9 cellular contexts compared by ENCODE assay signal in the genomic region with DNA sequence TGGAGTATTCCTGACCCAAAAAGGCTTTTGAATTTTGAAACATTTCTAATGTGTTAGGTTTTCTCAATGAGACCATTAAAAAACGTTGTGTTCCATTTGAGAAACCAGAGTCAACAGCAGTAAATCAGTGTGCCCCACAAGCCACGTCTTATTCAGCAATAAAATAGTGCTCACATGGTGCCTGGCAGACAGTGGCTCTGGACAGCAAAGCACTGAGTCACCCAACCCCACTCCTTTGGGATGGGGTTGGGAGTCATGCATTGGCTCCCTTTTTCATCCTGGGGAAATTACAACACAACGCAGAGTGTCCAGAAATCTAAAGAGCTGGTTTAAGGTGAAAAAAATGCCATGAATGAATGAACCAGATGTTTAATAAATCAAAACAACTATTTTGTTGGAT. TPM values are rescaled to one million over a fixed set of nuclear protein-coding genes. Genes with fewer than 3 reads are reported as not detected.
DNase-seq lines count a peak whose midpoint lies in the region; ATAC-seq and TF ChIP-seq lines count a peak whose summit lies in the region.
"Had no signal": no experiment of that assay in that cellular context is flagged by ENCODE, and none has a peak within 500 bp of the region (broad histone marks: within the 10 kb centered on the region; RNA-seq: fewer than 3 reads in every experiment).

No MANE protein-coding gene starts in this region.

- intact Hi-C loops in Right ventricle myocardium superior (cut with DNase I) (no loop called here), cardiac septum (cut with DNase I) (no loop called here), lower lobe of right lung (cut with DNase I) (no loop called here)

- peaks cover 2% of the 10 kb centered on the region for H3K27me3 Mint-ChIP-seq in activated CD8-positive, alpha-beta T cell treated with anti-CD3 and anti-CD28 coated beads, Interleukin-2, amount 10 ng/mL, durations not matched to agents 7 days and 5 days (ENCODE audit: low read depth)

- H3K36me3 ChIP-seq in lower lobe of right lung, result peaks cover 7% of the 10 kb centered on the region

- no peaks in the 10 kb centered on the region for H3K36me3 Mint-ChIP-seq in activated CD8-positive, alpha-beta T cell treated with anti-CD3 and anti-CD28 coated beads, Interleukin-2, amount 10 ng/mL, durations not matched to agents 7 days and 5 days (ENCODE audit: low read depth)

- DNase-seq in Right ventricle myocardium superior (peak; percentile 52), cardiac septum (ENCODE audit: low spot score) (no peak), choroid plexus epithelial cell (ENCODE audit: low read depth) (peak; percentile 62), lower lobe of right lung (no peak), NCI-H1694 (lab: John Stamatoyannopoulos, UW) (no peak)
- DNase-seq in activated CD8-positive, alpha-beta T cell treated with anti-CD3 and anti-CD28 coated beads, Interleukin-2, amount 10 ng/mL, durations not matched to agents 7 days and 5 days, result no peak
- DNase-seq in activated CD4-positive, CD25-positive, alpha-beta regulatory T cell (lab: John Stamatoyannopoulos, UW), result no peak
- DNase-seq in stimulated activated CD4-positive, alpha-beta T cell treated with anti-CD3 and anti-CD28 coated beads, Interleukin-4, amount 100 ng/mL, for 4 hours, result no peak

- peaks cover 14% of the 10 kb centered on the region for H3K4me1 Mint-ChIP-seq in activated CD8-positive, alpha-beta T cell treated with anti-CD3 and anti-CD28 coated beads, Interleukin-2, amount 10 ng/mL, durations not matched to agents 7 days and 5 days (ENCODE audit: low read depth)

- no peak overlapping the region for H3K4me3 Mint-ChIP-seq in activated CD8-positive, alpha-beta T cell treated with anti-CD3 and anti-CD28 coated beads, Interleukin-2, amount 10 ng/mL, durations not matched to agents 7 days and 5 days
- H3K4me3 Mint-ChIP-seq: dendritic cell treated with granulocyte-macrophage colony-stimulating factor and Interleukin-4, amounts not matched to agents 40 ng/mL and 50 ng/mL, for 4 days had no signal

- H3K27me3 ChIP-seq in lower lobe of right lung (ENCODE audit: low read depth), result no peaks in the 10 kb centered on the region

- TF ChIP-seq CTCF in choroid plexus epithelial cell (conservative IDR thresholded peaks at IDR 0.05; ENCODE audit: low read depth, low read length) (no peak), lower lobe of right lung (IDR thresholded peaks at IDR 0.05) (no peak)

- H3K9me3 ChIP-seq in lower lobe of right lung, result no peaks in the 10 kb centered on the region

- no peak overlapping the region for H3K27ac Mint-ChIP-seq in activated CD8-positive, alpha-beta T cell treated with anti-CD3 and anti-CD28 coated beads, Interleukin-2, amount 10 ng/mL, durations not matched to agents 7 days and 5 days
- H3K27ac Mint-ChIP-seq: dendritic cell treated with granulocyte-macrophage colony-stimulating factor and Interleukin-4, amounts not matched to agents 40 ng/mL and 50 ng/mL, for 4 days had no signal

- CTCF ChIA-PET in activated CD8-positive, alpha-beta T cell treated with anti-CD3 and anti-CD28 coated beads, Interleukin-2, amount 10 ng/mL, durations not matched to agents 7 days and 5 days (lab: Charles Lee), result no interaction called here

- ATAC-seq in Right ventricle myocardium superior (ENCODE audit: poor library complexity), result peak; percentile 71
- peak; percentile 35 to 53 for ATAC-seq in lower lobe of right lung
- ATAC-seq in activated CD8-positive, alpha-beta T cell treated with anti-CD3 and anti-CD28 coated beads, Interleukin-2, amount 10 ng/mL, durations not matched to agents 7 days and 5 days, result no peak

- H3K9me3 Mint-ChIP-seq in activated CD8-positive, alpha-beta T cell treated with anti-CD3 and anti-CD28 coated beads, Interleukin-2, amount 10 ng/mL, durations not matched to agents 7 days and 5 days (ENCODE audit: insufficient read depth), result no peaks in the 10 kb centered on the region
- H3K9me3 Mint-ChIP-seq: dendritic cell treated with granulocyte-macrophage colony-stimulating factor and Interleukin-4, amounts not matched to agents 40 ng/mL and 50 ng/mL, for 4 days had no signal

- no peak overlapping the region for H3K27ac ChIP-seq in lower lobe of right lung

- peaks cover 47% of the 10 kb centered on the region for H3K4me1 ChIP-seq in lower lobe of right lung

- POLR2A ChIA-PET in activated CD8-positive, alpha-beta T cell treated with anti-CD3 and anti-CD28 coated beads, Interleukin-2, amount 10 ng/mL, durations not matched to agents 7 days and 5 days (lab: Charles Lee), result no interaction called here

- H3K4me3 ChIP-seq in choroid plexus epithelial cell (ENCODE audit: low read depth, low read length) (no peak overlapping the region), lower lobe of right lung (no peak overlapping the region)

RNA-seq across cellular contexts. Expression of a gene that starts 46.5 kb away (rescaled TPM):
- total RNA-seq in Right ventricle myocardium superior (0.83 TPM), cardiac septum (1.2 TPM), lower lobe of right lung (62.7 TPM)
- not detected for total RNA-seq in activated CD8-positive, alpha-beta T cell treated with anti-CD3 and anti-CD28 coated beads, Interleukin-2, amount 10 ng/mL, durations not matched to agents 7 days and 5 days

Comparison
In these comparisons a context has a peak if more than half of its experiments do, and no peak if none do; other contexts are left out.
1. DNase-seq: peak in Right ventricle myocardium superior (single experiment) and choroid plexus epithelial cell (single experiment); none in cardiac septum (single experiment), lower lobe of right lung (single experiment), NCI-H1694 (single experiment), activated CD8-positive, alpha-beta T cell treated with anti-CD3 and anti-CD28 coated beads, Interleukin-2, amount 10 ng/mL, durations not matched to agents 7 days and 5 days (single experiment), activated CD4-positive, CD25-positive, alpha-beta regulatory T cell (0 of 4) and stimulated activated CD4-positive, alpha-beta T cell treated with anti-CD3 and anti-CD28 coated beads, Interleukin-4, amount 100 ng/mL, for 4 hours (0 of 2).
2. RNA of a gene that starts 46.5 kb away (total RNA-seq): 62.7 TPM in lower lobe of right lung (single experiment); 1.2 TPM in cardiac septum (single experiment), 0.83 TPM in Right ventricle myocardium superior (single experiment) and not detected in activated CD8-positive, alpha-beta T cell treated with anti-CD3 and anti-CD28 coated beads, Interleukin-2, amount 10 ng/mL, durations not matched to agents 7 days and 5 days; every median in the first group is over 10 times any median in the second.